ENCODE assay signal across 18 cellular contexts in the genomic region with DNA sequence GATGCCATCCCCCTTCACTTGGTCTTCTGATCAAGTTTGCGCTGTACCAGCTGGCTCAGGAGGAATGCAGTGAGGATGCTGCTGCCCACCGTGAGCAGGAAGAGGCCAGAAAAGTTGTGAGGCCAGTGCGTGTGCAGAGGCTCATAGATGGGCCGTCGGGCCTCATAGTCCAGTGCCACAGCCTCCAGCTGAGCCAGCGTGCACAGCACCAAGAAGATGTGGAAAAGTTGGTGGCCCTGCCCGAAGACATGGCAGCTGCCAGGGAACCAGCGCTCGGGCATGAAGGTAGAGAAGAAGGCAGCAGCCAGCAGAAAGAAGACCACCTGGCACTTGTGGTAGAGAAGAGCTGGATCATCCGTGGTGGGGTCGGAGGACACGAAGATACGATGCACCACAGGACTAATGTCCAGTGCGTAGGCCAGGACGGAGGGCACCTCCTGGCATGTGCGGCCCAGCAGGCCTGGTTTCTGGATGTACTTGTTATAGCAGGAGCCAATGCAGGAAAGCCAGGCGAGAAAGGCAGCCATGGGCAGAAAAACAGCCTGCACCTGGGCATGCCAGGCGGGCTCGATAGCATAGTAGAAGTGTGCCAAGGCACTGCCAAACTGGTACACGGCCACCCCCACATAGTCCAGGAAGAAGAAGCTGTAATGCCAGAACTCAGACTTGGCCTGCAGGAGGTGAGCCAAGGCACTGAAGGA. TPM values are rescaled to one million over a fixed set of nuclear protein-coding genes. Genes with fewer than 3 reads are reported as not detected.
A peak's percentile ranks its signal among the peaks of the same experiment; 100 is the strongest.
DNase-seq lines count a peak whose midpoint lies in the region; ATAC-seq and TF ChIP-seq lines count a peak whose summit lies in the region.
"Had no signal": no experiment of that assay in that cellular context is flagged by ENCODE, and none has a peak within 500 bp of the region (broad histone marks: within the 10 kb centered on the region; RNA-seq: fewer than 3 reads in every experiment).

No MANE protein-coding gene starts in this region.

- H3K4me1 ChIP-seq in breast epithelium (peaks cover 0 to 4% of the 10 kb centered on the region in 2 donors), mammary epithelial cell (ENCODE audit: insufficient read depth, low read length) (peaks cover 9% of the 10 kb centered on the region)

- H3K27ac Mint-ChIP-seq in memory B cell (peak overlapping the region; percentile 9), type B pancreatic cell (no peak overlapping the region)
- no peak overlapping the region for H3K27ac Mint-ChIP-seq in activated naive CD8-positive, alpha-beta T cell treated with anti-CD3 and anti-CD28 coated beads for 36 hours
- H3K27ac Mint-ChIP-seq: activated naive CD8-positive, alpha-beta T cell treated with anti-CD3 and anti-CD28 coated beads, Interleukin-2, amount 50 U/mL, for 24 hours; T-helper 1 cell treated with Interleukin-12 subunit alpha and Interleukin-12 subunit beta and Interleukin-4 antibody, amounts not matched to agents 30 μg/mL and 1 μg/mL, for 36 hours had no signal

- 69% methylated on average over 15 of the region's 20 CpGs for WGBS in mammary epithelial cell (ENCODE audit: low coverage, missing lambda C conversion rate)

- no TSS peak for BruUV-seq in mammary epithelial cell (replicated peaks; lab: Mats Ljungman, UMichigan)

- no peaks in the 10 kb centered on the region for H4K20me1 ChIP-seq in mammary epithelial cell (ENCODE audit: insufficient read depth, low read length)

- no peaks in the 10 kb centered on the region for H3K9me3 Mint-ChIP-seq in memory B cell
- no peaks in the 10 kb centered on the region for H3K9me3 Mint-ChIP-seq in type B pancreatic cell
- no peaks in the 10 kb centered on the region for H3K9me3 Mint-ChIP-seq in activated naive CD8-positive, alpha-beta T cell treated with anti-CD3 and anti-CD28 coated beads for 36 hours
- H3K9me3 Mint-ChIP-seq: activated naive CD8-positive, alpha-beta T cell treated with anti-CD3 and anti-CD28 coated beads, Interleukin-2, amount 50 U/mL, for 24 hours; central memory CD8-positive, alpha-beta T cell; T-helper 1 cell treated with Interleukin-12 subunit alpha and Interleukin-12 subunit beta and Interleukin-4 antibody, amounts not matched to agents 30 μg/mL and 1 μg/mL, for 36 hours had no signal

- peaks cover 1% of the 10 kb centered on the region for H3K27me3 Mint-ChIP-seq in memory B cell
- no peaks in the 10 kb centered on the region for H3K27me3 Mint-ChIP-seq in type B pancreatic cell
- no peaks in the 10 kb centered on the region for H3K27me3 Mint-ChIP-seq in activated naive CD8-positive, alpha-beta T cell treated with anti-CD3 and anti-CD28 coated beads for 36 hours
- H3K27me3 Mint-ChIP-seq: activated naive CD8-positive, alpha-beta T cell treated with anti-CD3 and anti-CD28 coated beads, Interleukin-2, amount 50 U/mL, for 24 hours; central memory CD8-positive, alpha-beta T cell had no signal

- intact Hi-C loops in breast epithelium (cut with DNase I; ENCODE audit: low total_unique reads) (no loop called here), mammary epithelial cell (cut with micrococcal nuclease) (no loop called here)

- H3K36me3 ChIP-seq in breast epithelium (no peaks in the 10 kb centered on the region), mammary epithelial cell (ENCODE audit: insufficient read depth, low read length) (no peaks in the 10 kb centered on the region)

- H3K79me2 ChIP-seq in mammary epithelial cell (ENCODE audit: insufficient read depth, low read length), result peaks cover 12% of the 10 kb centered on the region

- peaks cover 13% of the 10 kb centered on the region for H3K4me1 Mint-ChIP-seq in memory B cell
- peaks cover 46% of the 10 kb centered on the region for H3K4me1 Mint-ChIP-seq in type B pancreatic cell (ENCODE audit: unreplicated experiment)
- peaks cover 22% of the 10 kb centered on the region for H3K4me1 Mint-ChIP-seq in activated naive CD8-positive, alpha-beta T cell treated with anti-CD3 and anti-CD28 coated beads for 36 hours

- H3K4me2 ChIP-seq in mammary epithelial cell (ENCODE audit: insufficient read depth, low read depth, low read length), result no peak overlapping the region
- H3K4me2 ChIP-seq: SK-N-SH had no signal

- no peaks in the 10 kb centered on the region for H3K27me3 ChIP-seq in breast epithelium
- H3K27me3 ChIP-seq in mammary epithelial cell (ENCODE audit: insufficient read depth, low read length), result no peaks in the 10 kb centered on the region
- H3K27me3 ChIP-seq: tibial nerve had no signal

- H3K27ac ChIP-seq in breast epithelium, result peak overlapping the region; percentile 15 to 20
- no peak overlapping the region for H3K27ac ChIP-seq in mammary epithelial cell (ENCODE audit: insufficient read depth, low read depth, low read length)
- H3K27ac ChIP-seq: tibial nerve had no signal

- CTCF ChIA-PET in mammary epithelial cell (lab: Charles Lee; ENCODE audit: low non-redundant PET), result no interaction called here

- in situ Hi-C loops in mammary epithelial cell (cut with MboI; ENCODE audit: low sequenced_read_pairs in 2 of 2), result no loop called here

- H3K36me3 Mint-ChIP-seq in memory B cell (peaks cover 7% of the 10 kb centered on the region), type B pancreatic cell (peaks cover 32% of the 10 kb centered on the region)
- H3K36me3 Mint-ChIP-seq in activated naive CD8-positive, alpha-beta T cell treated with anti-CD3 and anti-CD28 coated beads for 36 hours, result peaks cover 19% of the 10 kb centered on the region

- no peak for ATAC-seq in memory B cell (ENCODE audit: low read depth)
- ATAC-seq: activated CD4-positive, CD25-positive, alpha-beta regulatory T cell treated with anti-CD3 and anti-CD28 coated beads, Interleukin-2, amount 50 U/mL, for 24 hours; activated naive CD8-positive, alpha-beta T cell treated with anti-CD3 and anti-CD28 coated beads, Interleukin-2, amount 50 U/mL, for 24 hours had no signal

- no peak overlapping the region for H3K4me3 ChIP-seq in breast epithelium
- H3K4me3 ChIP-seq in mammary epithelial cell (replicated peaks in 1 of 3; ENCODE audit: insufficient read depth in 1 of 3, low read depth in 2 of 3, low read length in 3 of 3), result no peak overlapping the region
- H3K4me3 ChIP-seq: tibial nerve had no signal

- H2AFZ ChIP-seq in mammary epithelial cell (ENCODE audit: low read depth, low read length), result no peak overlapping the region

- no peak overlapping the region for H3K9ac ChIP-seq in mammary epithelial cell (ENCODE audit: insufficient read depth, low read length)
- H3K9ac ChIP-seq: SK-N-SH had no signal

- H3K4me3 Mint-ChIP-seq in memory B cell (no peak overlapping the region), type B pancreatic cell (no peak overlapping the region)
- H3K4me3 Mint-ChIP-seq in activated naive CD8-positive, alpha-beta T cell treated with anti-CD3 and anti-CD28 coated beads for 36 hours, result no peak overlapping the region
- H3K4me3 Mint-ChIP-seq: activated naive CD8-positive, alpha-beta T cell treated with anti-CD3 and anti-CD28 coated beads, Interleukin-2, amount 50 U/mL, for 24 hours; central memory CD8-positive, alpha-beta T cell; T-helper 1 cell treated with Interleukin-12 subunit alpha and Interleukin-12 subunit beta and Interleukin-4 antibody, amounts not matched to agents 30 μg/mL and 1 μg/mL, for 36 hours had no signal

- H3K9me3 ChIP-seq in breast epithelium, result no peaks in the 10 kb centered on the region
- no peaks in the 10 kb centered on the region for H3K9me3 ChIP-seq in mammary epithelial cell (replicated peaks; ENCODE audit: insufficient read depth, low read length)
- H3K9me3 ChIP-seq: SK-N-SH, tibial nerve had no signal

- TF ChIP-seq CTCF in breast epithelium (IDR thresholded peaks at IDR 0.05), result no peak
- TF ChIP-seq CTCF in mammary epithelial cell (conservative IDR thresholded peaks at IDR 0.05 in 1 of 2, IDR thresholded peaks at IDR 0.05 in 1 of 2; ENCODE audit: extremely low read depth in 1 of 2, insufficient read depth in 1 of 2, low read depth in 1 of 2, low read length in 2 of 2), result no peak
- TF ChIP-seq CTCF in type B pancreatic cell (conservative IDR thresholded peaks at IDR 0.05), result no peak

- DNase-seq in breast epithelium (ENCODE audit: low spot score in 2 of 2), result peak; percentile 44 to 48
- no peak for DNase-seq in mammary epithelial cell
- DNase-seq in memory B cell (ENCODE audit: low spot score in 2 of 2), result no peak
- peak; percentile 62 for DNase-seq in type B pancreatic cell (ENCODE audit: extremely low spot score, unreplicated experiment)
- DNase-seq in nucleus accumbens (lab: John Stamatoyannopoulos, UW), result no peak
- DNase-seq in activated naive CD8-positive, alpha-beta T cell treated with anti-CD3 and anti-CD28 coated beads for 36 hours, result no peak
- DNase-seq: activated CD4-positive, alpha-beta T cell treated with anti-CD3 and anti-CD28 coated beads, Interleukin-2, amount 50 U/mL, for 48 hours; activated effector memory CD4-positive, alpha-beta T cell treated with anti-CD3 and anti-CD28 coated beads, Interleukin-2, amount 50 U/mL, for 16 hours; activated naive CD8-positive, alpha-beta T cell treated with anti-CD3 and anti-CD28 coated beads, Interleukin-2, amount 50 U/mL, for 24 hours; GOT3; mesendoderm; SK-N-SH; small intestine; stimulated activated CD8-positive, alpha-beta memory T cell treated with anti-CD3 and anti-CD28 coated beads, Interleukin-4, amount 100 ng/mL, for 48 hours had no signal

- dilution Hi-C loops in mammary epithelial cell (cut with HindIII; ENCODE audit: low sequenced_read_pairs), result no loop called here

- TF ChIP-seq POLR2A in breast epithelium (IDR thresholded peaks at IDR 0.05), result no peak

RNA-seq across cellular contexts. Expression of gene AUNIP, which starts 3.7 kb away (rescaled TPM):
- total RNA-seq in breast epithelium, result under 1 TPM in 2 of 3 donors, not detected in 1; 0.33 to 0.88 TPM
- total RNA-seq in mammary epithelial cell, result 1 to 10 TPM; 5.7 to 9.3 TPM
- 9.9 TPM for polyA plus RNA-seq in mammary epithelial cell
- polyA minus RNA-seq in mammary epithelial cell, result 10.2 TPM
- total RNA-seq in type B pancreatic cell (ENCODE audit: low replicate concordance), result 3.7 and 7.2 TPM in 2 replicates
- total RNA-seq in activated naive CD8-positive, alpha-beta T cell treated with anti-CD3 and anti-CD28 coated beads for 36 hours, result 10 to 100 TPM; 12.1 to 15.1 TPM
- total RNA-seq: tibial nerve had no signal

RNA-seq across cellular contexts. Expression of gene PAQR7, which starts 12.6 kb away (rescaled TPM):
- total RNA-seq in breast epithelium, result 1 to 10 TPM; 4.2 to 8.2 (median 7.2) TPM
- total RNA-seq in mammary epithelial cell, result 10 to 100 TPM; 21.6 to 28.3 TPM
- 18.2 TPM for polyA plus RNA-seq in mammary epithelial cell
- polyA minus RNA-seq in mammary epithelial cell, result 17.3 TPM
- 24.3 and 41.0 TPM in 2 replicates for total RNA-seq in type B pancreatic cell (ENCODE audit: low replicate concordance)
- 1 to 10 TPM; 8.6 to 9.2 TPM for total RNA-seq in activated naive CD8-positive, alpha-beta T cell treated with anti-CD3 and anti-CD28 coated beads for 36 hours

RNA-seq across cellular contexts. Expression of gene MTFR1L, which starts 43.2 kb away (rescaled TPM):
- total RNA-seq in breast epithelium (10 to 100 TPM; 71.6 to 79.2 (median 75.4) TPM), mammary epithelial cell (10 to 100 TPM; 31.2 to 39.0 TPM), type B pancreatic cell (ENCODE audit: low replicate concordance) (73.5 and 74.5 TPM in 2 replicates)
- polyA plus RNA-seq in mammary epithelial cell, result 27.1 TPM
- polyA minus RNA-seq in mammary epithelial cell, result 44.1 TPM
- 10 to 100 TPM; 23.3 to 23.4 TPM for total RNA-seq in activated naive CD8-positive, alpha-beta T cell treated with anti-CD3 and anti-CD28 coated beads for 36 hours

RNA-seq across cellular contexts. Expression of gene STMN1, which starts 43.3 kb away (rescaled TPM):
- total RNA-seq in breast epithelium, result 10 to 100 TPM; 23.9 to 33.8 (median 28.4) TPM
- total RNA-seq in mammary epithelial cell, result 100 to 1,000 TPM in 1 of 2 donors, 10 to 100 TPM in 1; 42.5 to 202 TPM
- polyA plus RNA-seq in mammary epithelial cell, result 73.8 TPM
- 50.2 TPM for polyA minus RNA-seq in mammary epithelial cell
- total RNA-seq in type B pancreatic cell (ENCODE audit: low replicate concordance), result 219 and 591 TPM in 2 replicates
- total RNA-seq in activated naive CD8-positive, alpha-beta T cell treated with anti-CD3 and anti-CD28 coated beads for 36 hours, result 100 to 1,000 TPM; 501 to 504 TPM

Comparison
In these comparisons a context has a peak if more than half of its experiments do, and no peak if none do; other contexts are left out.
1. DNase-seq: peak in breast epithelium (2 of 2) and type B pancreatic cell (single experiment); none in mammary epithelial cell (single experiment), memory B cell (0 of 2), nucleus accumbens (0 of 56) and activated naive CD8-positive, alpha-beta T cell treated with anti-CD3 and anti-CD28 coated beads for 36 hours (single experiment).